Comparison of ENCODE assay signal across 25 cellular contexts in the genomic region with DNA sequence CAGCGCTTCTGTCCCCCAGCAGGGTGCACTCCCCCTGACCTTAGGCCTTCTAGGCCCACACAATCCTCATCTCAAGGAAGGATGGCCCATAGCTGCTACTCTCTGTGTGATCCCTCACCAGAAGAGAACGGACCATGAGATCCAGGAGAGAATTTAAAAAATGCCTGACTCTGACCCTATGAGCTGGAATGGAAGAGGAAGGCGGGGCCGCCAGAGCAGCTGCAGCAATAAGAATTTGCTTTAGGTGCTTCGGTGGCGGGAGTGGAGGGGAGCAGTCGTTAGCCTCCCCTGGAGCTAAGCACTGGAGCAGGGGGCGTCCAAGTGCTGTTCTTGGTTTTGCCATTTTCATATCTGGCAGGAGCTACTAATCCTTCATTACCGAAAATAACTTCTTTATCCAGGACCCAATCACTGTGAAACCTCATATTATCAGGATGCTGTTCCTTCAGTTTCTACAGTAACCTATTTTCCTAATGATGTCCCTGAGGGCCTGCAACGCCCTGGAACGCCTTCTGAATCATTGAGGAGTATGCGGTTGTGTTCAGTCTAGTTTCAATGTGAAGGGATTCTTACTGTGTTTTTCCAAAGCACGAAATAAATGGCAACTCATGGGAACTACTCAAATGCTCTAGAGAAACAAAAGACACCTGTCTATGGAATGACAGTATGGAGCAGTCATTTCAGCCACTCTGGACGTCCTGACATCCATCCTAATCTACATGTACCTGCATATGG.
"Had no signal": no experiment of that assay in that cellular context is flagged by ENCODE, and none has a peak within 500 bp of the region (broad histone marks: within the 10 kb centered on the region; RNA-seq: fewer than 3 reads in every experiment).

No MANE protein-coding gene starts in this region.

- H3K4me2 ChIP-seq: smooth muscle cell had no signal

- H3K27ac ChIP-seq: dorsolateral prefrontal cortex, epithelial cell of prostate, lower lobe of right lung, neutrophil, pancreas, right lobe of liver, stomach, thyroid gland had no signal

- H3K4me1 ChIP-seq: lower lobe of right lung, pancreas, right lobe of liver, stomach had no signal

- H3K27ac Mint-ChIP-seq: immature natural killer cell, natural killer cell, type B pancreatic cell had no signal

- H3K36me3 Mint-ChIP-seq: immature natural killer cell, natural killer cell, type B pancreatic cell had no signal

- H3K27me3 ChIP-seq: dorsolateral prefrontal cortex, neutrophil, pancreas, right lobe of liver, stomach, thyroid gland had no signal

- H3K36me3 ChIP-seq: lower lobe of right lung, neutrophil, pancreas, right lobe of liver, stomach, thyroid gland had no signal

- H3K9me3 Mint-ChIP-seq: immature natural killer cell, natural killer cell had no signal

- ATAC-seq: esophagus mucosa, left ventricle myocardium superior, lower lobe of right lung, natural killer cell, pancreas, right lobe of liver had no signal

- H3K4me3 ChIP-seq: dorsolateral prefrontal cortex, lower lobe of right lung, pancreas, right lobe of liver, smooth muscle cell, stomach, thyroid gland had no signal

- DNase-seq: dorsolateral prefrontal cortex; effector CD4-positive, alpha-beta T cell; foreskin melanocyte; hypothalamus; immature natural killer cell; islet precursor cell; kidney glomerular epithelial cell; left ventricle myocardium superior; lower lobe of right lung; natural killer cell; pancreas; retina; right lobe of liver; stimulated activated CD4-positive, alpha-beta T cell treated with anti-CD3 and anti-CD28 coated beads, Interleukin-12 subunit alpha, Interleukin-12 subunit beta, amount 100 ng/mL, for 4 hours; stimulated activated CD4-positive, alpha-beta T cell treated with anti-CD3 and anti-CD28 coated beads, Interleukin-1b, Interleukin-23, amount 100 ng/mL, for 48 hours; stimulated activated CD4-positive, alpha-beta T cell treated with anti-CD3 and anti-CD28 coated beads, Interleukin-4, amount 100 ng/mL, for 1 hour; stimulated activated CD8-positive, alpha-beta memory T cell treated with anti-CD3 and anti-CD28 coated beads, Interleukin-4, amount 100 ng/mL, for 48 hours; stimulated activated naive CD4-positive, alpha-beta T cell treated with Interleukin-2 at 50 U/mL for 16 hours; stomach; thyroid gland had no signal

- H3K4me3 Mint-ChIP-seq: immature natural killer cell, natural killer cell, type B pancreatic cell had no signal

- H3K4me1 Mint-ChIP-seq: immature natural killer cell, natural killer cell had no signal

- H3K9me3 ChIP-seq: lower lobe of right lung, neutrophil, pancreas, right lobe of liver, stomach, thyroid gland had no signal
